ENCODE assay signal across 17 cellular contexts in the genomic region with DNA sequence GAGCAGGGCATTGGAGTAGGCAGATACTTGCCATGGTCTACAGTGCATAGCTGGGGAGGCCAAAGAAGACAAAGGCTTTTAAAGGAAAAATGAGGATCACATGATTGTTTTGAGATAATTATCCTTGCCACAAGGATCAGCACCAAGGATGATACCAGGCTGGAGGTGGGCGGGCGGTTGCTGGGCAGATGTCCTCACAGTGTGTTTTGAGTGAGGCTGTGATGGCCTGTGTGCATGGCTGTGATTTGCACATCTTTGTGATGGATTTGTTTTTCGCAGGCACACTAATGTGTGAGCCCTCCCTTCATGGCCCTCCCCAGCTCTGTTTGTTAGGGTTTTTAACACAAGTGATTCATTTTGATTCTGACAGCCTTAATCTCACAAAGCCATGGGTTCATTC.
"Had no signal": no experiment of that assay in that cellular context is flagged by ENCODE, and none has a peak within 500 bp of the region (broad histone marks: within the 10 kb centered on the region; RNA-seq: fewer than 3 reads in every experiment).

No MANE protein-coding gene starts in this region.

- H3K36me3 ChIP-seq: breast epithelium, neutrophil, thyroid gland, uterus had no signal

- DNase-seq: activated CD8-positive, alpha-beta T cell treated with anti-CD3 and anti-CD28 coated beads, Interleukin-2, amount 10 ng/mL, durations not matched to agents 7 days and 5 days; activated naive CD4-positive, alpha-beta T cell; activated T-cell treated with anti-CD3 and anti-CD28 coated beads for 4 hours; aorta; dermis blood vessel endothelial cell; effector memory CD8-positive, alpha-beta T cell; islet precursor cell; stimulated activated CD4-positive, alpha-beta T cell treated with anti-CD3 and anti-CD28 coated beads, Interleukin-12 subunit alpha, Interleukin-12 subunit beta, amount 100 ng/mL, for 4 hours; stimulated activated CD4-positive, alpha-beta T cell treated with anti-CD3 and anti-CD28 coated beads, Interleukin-2, amount 100 ng/mL, for 24 hours; SW 1271; T1000; thyroid gland; uterus had no signal

- H3K27ac Mint-ChIP-seq: activated CD8-positive, alpha-beta T cell treated with anti-CD3 and anti-CD28 coated beads, Interleukin-2, amount 10 ng/mL, durations not matched to agents 7 days and 5 days; effector memory CD8-positive, alpha-beta T cell; stimulated activated effector memory CD8-positive, alpha-beta T cell treated with anti-CD3 and anti-CD28 coated beads, Interleukin-12 subunit alpha, Interleukin-12 subunit beta, amount 100 ng/mL, for 72 hours had no signal

- H3K4me1 ChIP-seq: breast epithelium, uterus had no signal

- H3K27me3 Mint-ChIP-seq: effector memory CD8-positive, alpha-beta T cell had no signal

- H3K4me3 ChIP-seq: breast epithelium, gastroesophageal sphincter, thyroid gland, uterus had no signal

- H3K4me3 Mint-ChIP-seq: activated CD8-positive, alpha-beta T cell treated with anti-CD3 and anti-CD28 coated beads, Interleukin-2, amount 10 ng/mL, durations not matched to agents 7 days and 5 days; effector memory CD8-positive, alpha-beta T cell; stimulated activated effector memory CD8-positive, alpha-beta T cell treated with anti-CD3 and anti-CD28 coated beads, Interleukin-12 subunit alpha, Interleukin-12 subunit beta, amount 100 ng/mL, for 72 hours had no signal

- H3K27me3 ChIP-seq: breast epithelium, gastroesophageal sphincter, neutrophil, thyroid gland, uterus had no signal

- H3K9me3 ChIP-seq: breast epithelium, gastroesophageal sphincter, neutrophil, thyroid gland, uterus had no signal

- H3K27ac ChIP-seq: breast epithelium, gastroesophageal sphincter, neutrophil, uterus had no signal

- H3K9me3 Mint-ChIP-seq: effector memory CD8-positive, alpha-beta T cell; stimulated activated effector memory CD8-positive, alpha-beta T cell treated with anti-CD3 and anti-CD28 coated beads, Interleukin-12 subunit alpha, Interleukin-12 subunit beta, amount 100 ng/mL, for 72 hours had no signal

- ATAC-seq: activated CD8-positive, alpha-beta T cell treated with anti-CD3 and anti-CD28 coated beads, Interleukin-2, amount 10 ng/mL, durations not matched to agents 7 days and 5 days; effector memory CD8-positive, alpha-beta T cell; gastroesophageal sphincter; stimulated activated effector memory CD8-positive, alpha-beta T cell treated with anti-CD3 and anti-CD28 coated beads, Interleukin-12 subunit alpha, Interleukin-12 subunit beta, amount 100 ng/mL, for 72 hours had no signal
